ENCODE assay signal across 13 cellular contexts in the genomic region with DNA sequence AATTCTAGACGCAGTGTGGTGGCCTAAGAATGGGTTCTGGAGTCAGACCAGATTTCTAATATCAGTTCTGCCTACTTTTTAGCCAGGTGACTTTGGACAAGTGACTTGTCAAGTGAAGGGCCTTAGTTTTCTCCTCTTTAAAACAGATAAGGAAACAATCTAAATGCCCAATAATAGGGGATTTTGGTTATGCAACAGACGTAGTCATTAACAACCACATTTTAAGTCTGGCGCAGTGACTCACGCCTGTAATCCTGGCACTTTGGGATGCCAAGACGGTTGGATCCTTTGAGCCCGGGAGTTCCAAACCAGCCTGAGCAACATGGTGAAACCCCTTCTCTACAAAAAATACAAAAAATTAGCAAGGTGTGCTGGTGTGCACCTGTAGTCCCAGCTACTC. TPM values are rescaled to one million over a fixed set of nuclear protein-coding genes. Genes with fewer than 3 reads are reported as not detected.
DNase-seq lines count a peak whose midpoint lies in the region; ATAC-seq and TF ChIP-seq lines count a peak whose summit lies in the region.
"Had no signal": no experiment of that assay in that cellular context is flagged by ENCODE, and none has a peak within 500 bp of the region (broad histone marks: within the 10 kb centered on the region; RNA-seq: fewer than 3 reads in every experiment).

No MANE protein-coding gene starts in this region.

- H4K20me1 ChIP-seq in OCI-LY7 (ENCODE audit: insufficient read depth, low read length): no peaks in the 10 kb centered on the region
- H4K20me1 ChIP-seq in osteoblast (ENCODE audit: insufficient read depth, low read length): peaks cover 3% of the 10 kb centered on the region

- H3K9me2 ChIP-seq in OCI-LY7 (ENCODE audit: insufficient read depth, low read length): no peaks in the 10 kb centered on the region

- H3K79me2 ChIP-seq in OCI-LY7 (ENCODE audit: insufficient read depth, low read depth, low read length): peaks cover 8% of the 10 kb centered on the region; the same call in 1 of the 2 replicates
- peaks cover 15% of the 10 kb centered on the region for H3K79me2 ChIP-seq in osteoblast (ENCODE audit: insufficient read depth, low read length)

- BruUV-seq in OCI-LY7 (replicated peaks; lab: Mats Ljungman, UMichigan): TSS peak; percentile 71

- H3K27me3 Mint-ChIP-seq in effector memory CD8-positive, alpha-beta T cell: no peaks in the 10 kb centered on the region
- no peaks in the 10 kb centered on the region for H3K27me3 Mint-ChIP-seq in activated T-cell treated with anti-CD3 and anti-CD28 coated beads, Interleukin-2, amount 50 U/mL, for 4 hours (ENCODE audit: low read depth)

- TF ChIP-seq CTCF in OCI-LY7 (conservative IDR thresholded peaks at IDR 0.05; ENCODE audit: low read length) (no peak), osteoblast (IDR thresholded peaks at IDR 0.05; ENCODE audit: extremely low read depth, low read depth, low read length) (no peak)

- H3K27me3 ChIP-seq in osteoblast (ENCODE audit: insufficient read depth, low read length): no peaks in the 10 kb centered on the region
- no peaks in the 10 kb centered on the region for H3K27me3 ChIP-seq in H7 (ENCODE audit: control insufficient read depth, insufficient read depth, low read length)
- H3K27me3 ChIP-seq: esophagus muscularis mucosa had no signal

- peak overlapping the region; percentile 77 to 91 for H3K4me3 Mint-ChIP-seq in effector memory CD8-positive, alpha-beta T cell
- no peak overlapping the region for H3K4me3 Mint-ChIP-seq in activated T-cell treated with anti-CD3 and anti-CD28 coated beads, Interleukin-2, amount 50 U/mL, for 4 hours

- POLR2A ChIA-PET in OCI-LY7 (lab: Charles Lee): interaction anchor here (0.5 to 3.3 kb wide), 5 partner anchors 27 to 110 kb away, joined by 4 to 24 read pairs (median 7); a partner anchor contains a TSS

- H3K4me3 ChIP-seq in OCI-LY7 (ENCODE audit: low read depth, low read length, poor library complexity, severe bottlenecking): peak overlapping the region; percentile 96
- H3K4me3 ChIP-seq in osteoblast (ENCODE audit: insufficient read depth, low read length): no peak overlapping the region
- H3K4me3 ChIP-seq in H7 (ENCODE audit: insufficient read depth, low read depth, low read length): no peak overlapping the region

- H3K9me3 ChIP-seq in OCI-LY7 (ENCODE audit: low read length) (no peaks in the 10 kb centered on the region), osteoblast (ENCODE audit: low read depth, low read length) (no peaks in the 10 kb centered on the region)
- H3K9me3 ChIP-seq: esophagus muscularis mucosa, left ventricle myocardium inferior had no signal

- H2AFZ ChIP-seq in OCI-LY7 (ENCODE audit: low read length) (peak overlapping the region; percentile 87; the same call in 1 of the 2 replicates), osteoblast (ENCODE audit: low read length) (no peak overlapping the region)

- CTCF ChIA-PET in OCI-LY7 (lab: Charles Lee; ENCODE audit: unreplicated experiment): interaction anchor here (0.5 kb wide), 1 partner anchor 27 kb away, joined by 4 read pairs; a partner anchor contains a TSS

- H3K4me2 ChIP-seq in OCI-LY7 (ENCODE audit: low read length) (peak overlapping the region; percentile 99), osteoblast (ENCODE audit: insufficient read depth, low read length) (no peak overlapping the region)

- no peak for ATAC-seq in effector memory CD8-positive, alpha-beta T cell (replicated peaks)
- no peak for ATAC-seq in HG02588 (IDR thresholded peaks at IDR 0.05; ENCODE audit: unreplicated experiment)
- no peak for ATAC-seq in GM19351 (IDR thresholded peaks at IDR 0.05; ENCODE audit: unreplicated experiment)
- no peak for ATAC-seq in activated T-cell treated with anti-CD3 and anti-CD28 coated beads, Interleukin-2, amount 50 U/mL, for 4 hours
- ATAC-seq: sciatic nerve had no signal

- H3K36me3 ChIP-seq in OCI-LY7 (ENCODE audit: insufficient read depth, low read length): no peaks in the 10 kb centered on the region
- no peaks in the 10 kb centered on the region for H3K36me3 ChIP-seq in osteoblast (ENCODE audit: insufficient read depth, low read length)
- H3K36me3 ChIP-seq in H7 (replicated peaks; ENCODE audit: control insufficient read depth, insufficient read depth, low read length): no peaks in the 10 kb centered on the region
- H3K36me3 ChIP-seq: esophagus muscularis mucosa, left ventricle myocardium inferior had no signal

- H3K27ac ChIP-seq in OCI-LY7 (ENCODE audit: low read depth, low read length, poor library complexity, severe bottlenecking) (peak overlapping the region; percentile 85), osteoblast (ENCODE audit: low read depth, low read length) (no peak overlapping the region)

- H3K4me1 Mint-ChIP-seq in effector memory CD8-positive, alpha-beta T cell (ENCODE audit: low read depth in 2 of 2): peaks cover 10 to 15% of the 10 kb centered on the region in 2 donors
- H3K4me1 Mint-ChIP-seq in activated T-cell treated with anti-CD3 and anti-CD28 coated beads, Interleukin-2, amount 50 U/mL, for 4 hours (ENCODE audit: low read depth): peaks cover 26% of the 10 kb centered on the region

- H3K36me3 Mint-ChIP-seq in effector memory CD8-positive, alpha-beta T cell (ENCODE audit: insufficient read depth): peaks cover 20% of the 10 kb centered on the region
- no peaks in the 10 kb centered on the region for H3K36me3 Mint-ChIP-seq in activated T-cell treated with anti-CD3 and anti-CD28 coated beads, Interleukin-2, amount 50 U/mL, for 4 hours (ENCODE audit: insufficient read depth)

- H3K27ac Mint-ChIP-seq in effector memory CD8-positive, alpha-beta T cell: peak overlapping the region; percentile 93 to 94

- H3K4me1 ChIP-seq in OCI-LY7 (ENCODE audit: insufficient read depth, low read length, poor library complexity, severe bottlenecking) (peaks cover 24% of the 10 kb centered on the region), osteoblast (ENCODE audit: insufficient read depth, low read length) (peaks cover 3% of the 10 kb centered on the region)

- DNase-seq in H4 (ENCODE audit: low spot score) (peak; percentile 31), OCI-LY7 (ENCODE audit: low spot score) (no peak), osteoblast (ENCODE audit: insufficient read length, low spot score, missing footprints) (peak; percentile 14), H7 (no peak)
- no peak for DNase-seq in effector memory CD8-positive, alpha-beta T cell
- no peak for DNase-seq in activated T-cell treated with anti-CD3 and anti-CD28 coated beads, Interleukin-2, amount 50 U/mL, for 4 hours
- DNase-seq: activated CD4-positive, alpha-beta T cell treated with anti-CD3 and anti-CD28 coated beads for 1 hour; left ventricle myocardium inferior; NCI-H2029 had no signal

- H3K9me3 Mint-ChIP-seq in effector memory CD8-positive, alpha-beta T cell: no peaks in the 10 kb centered on the region
- H3K9me3 Mint-ChIP-seq in activated T-cell treated with anti-CD3 and anti-CD28 coated beads, Interleukin-2, amount 50 U/mL, for 4 hours: no peaks in the 10 kb centered on the region

- intact Hi-C loops in OCI-LY7 (cut with micrococcal nuclease; ENCODE audit: unreplicated experiment): no loop called here

RNA-seq across cellular contexts. Expression of a gene that starts 2.1 kb away (rescaled TPM):
- 14.9 and 16.9 TPM in 2 replicates for total RNA-seq in H4 (2014; rRNA removed; shearing (Covaris generic))
- 21.8 and 23.8 TPM in 2 replicates for total RNA-seq in OCI-LY7 (2014; rRNA removed; shearing (Covaris generic))
- total RNA-seq in OCI-LY7 (2022) (40.3 and 41.4 TPM in 2 replicates), osteoblast (15.6 TPM in 2 replicates)
- total RNA-seq in H7 (2014; rRNA removed; shearing (Covaris generic)): 46.4 and 48.9 TPM in 2 replicates
- 10 to 100 TPM; 11.2 to 15.7 (median 13.3) TPM for total RNA-seq in activated T-cell treated with anti-CD3 and anti-CD28 coated beads, Interleukin-2, amount 50 U/mL, for 4 hours

RNA-seq across cellular contexts. Expression of a gene that starts 27.4 kb away (rescaled TPM):
- total RNA-seq in H4 (2014; rRNA removed; shearing (Covaris generic)): 332 and 408 TPM in 2 replicates
- total RNA-seq in OCI-LY7 (2014; rRNA removed; shearing (Covaris generic)): 379 and 508 TPM in 2 replicates
- total RNA-seq in OCI-LY7 (2022) (488 and 532 TPM in 2 replicates), osteoblast (443 and 478 TPM in 2 replicates)
- total RNA-seq in H7 (2014; rRNA removed; shearing (Covaris generic)): 645 and 665 TPM in 2 replicates
- 100 to 1,000 TPM; 563 to 576 (median 574) TPM for total RNA-seq in activated T-cell treated with anti-CD3 and anti-CD28 coated beads, Interleukin-2, amount 50 U/mL, for 4 hours

RNA-seq across cellular contexts. Expression of a gene that starts 33.0 kb away (rescaled TPM):
- total RNA-seq in H4 (2014; rRNA removed; shearing (Covaris generic)): not detected in 2 replicates
- not detected in 2 replicates for total RNA-seq in OCI-LY7 (2014; rRNA removed; shearing (Covaris generic))
- total RNA-seq in OCI-LY7 (2022): not detected in 2 replicates
- total RNA-seq in osteoblast: not detected in 2 replicates
- total RNA-seq in H7 (2014; rRNA removed; shearing (Covaris generic)): 0.10 TPM in 1 of 2 replicates, not detected in the other
- total RNA-seq in activated T-cell treated with anti-CD3 and anti-CD28 coated beads, Interleukin-2, amount 50 U/mL, for 4 hours: not detected
- total RNA-seq: left ventricle myocardium inferior had no signal

RNA-seq across cellular contexts. Expression of a gene that starts 45.5 kb away (rescaled TPM):
- total RNA-seq in H4 (2014; rRNA removed; shearing (Covaris generic)): 1.4 TPM in 1 of 2 replicates, not detected in the other
- total RNA-seq in OCI-LY7 (2014; rRNA removed; shearing (Covaris generic)): 7.8 and 8.8 TPM in 2 replicates
- total RNA-seq in OCI-LY7 (2022) (7.5 and 8.9 TPM in 2 replicates), osteoblast (1.1 and 1.5 TPM in 2 replicates)
- 0.66 and 4.2 TPM in 2 replicates for total RNA-seq in H7 (2014; rRNA removed; shearing (Covaris generic))
- 1 to 10 TPM; 3.0 to 3.6 (median 3.1) TPM for total RNA-seq in activated T-cell treated with anti-CD3 and anti-CD28 coated beads, Interleukin-2, amount 50 U/mL, for 4 hours

Comparison
In these comparisons a context has a peak if more than half of its experiments do, and no peak if none do; other contexts are left out.
1. DNase-seq: peak in H4 (single experiment) and osteoblast (single experiment); none in OCI-LY7 (single experiment), effector memory CD8-positive, alpha-beta T cell (0 of 3), H7 (single experiment) and activated T-cell treated with anti-CD3 and anti-CD28 coated beads, Interleukin-2, amount 50 U/mL, for 4 hours (single experiment).